Comparison of ENCODE assay signal across 8 cellular contexts in genomic region chr16:85420501-85421337, GRCh38.
DNase-seq lines count a peak whose midpoint lies in the region; ATAC-seq, FAIRE-seq and TF ChIP-seq lines count a peak whose summit lies in the region.

No MANE protein-coding gene starts in this region.

- no peak overlapping the region for H3K4me2 ChIP-seq in GM12878 (ENCODE audit: control insufficient read depth, insufficient read depth)

- no peak overlapping the region for H3K27ac ChIP-seq in GM12878 (ENCODE audit: control insufficient read depth, insufficient read depth)

- no peaks in the 10 kb centered on the region for H3K36me3 ChIP-seq in GM12878 (ENCODE audit: control insufficient read depth in 2 of 2, insufficient read depth in 2 of 2, low read length in 1 of 2)

- TF ChIP-seq CTCF in GM12878 (IDR thresholded peaks at IDR 0.05 in 2 of 3, conservative IDR thresholded peaks at IDR 0.05 in 1 of 3; ENCODE audit: control insufficient read depth in 2 of 3, extremely low read depth in 1 of 3, insufficient read depth in 1 of 3, low read depth in 3 of 3, low read length in 3 of 3): peak; percentile 96 to 100 (median 98)

- no peak overlapping the region for H3K9ac ChIP-seq in GM12878 (ENCODE audit: control insufficient read depth, insufficient read depth, low read length)

- H3K79me2 ChIP-seq in GM12878 (ENCODE audit: control insufficient read depth, insufficient read depth, low read length): no peaks in the 10 kb centered on the region

- no peak overlapping the region for H2AFZ ChIP-seq in GM12878 (ENCODE audit: control insufficient read depth, low read depth, low read length)

- TF ChIP-seq EP300 in GM12878 (IDR thresholded peaks at IDR 0.05; ENCODE audit: borderline replicate concordance in 1 of 2, control insufficient read depth in 1 of 2, low read depth in 2 of 2, low read length in 2 of 2): no peak

- H3K9me3 ChIP-seq in GM12878 (replicated peaks; ENCODE audit: control insufficient read depth, insufficient read depth, low read length): no peaks in the 10 kb centered on the region

- H4K20me1 ChIP-seq in GM12878 (ENCODE audit: control insufficient read depth, insufficient read depth): no peaks in the 10 kb centered on the region

- POLR2A ChIA-PET in GM12878 (lab: Charles Lee): no interaction called here

- RAD21 ChIA-PET in GM12878 (lab: Charles Lee; ENCODE audit: unreplicated experiment): interaction anchor here (1.0 to 2.0 kb wide), 5 partner anchors 132 to 306 kb away, joined by 3 to 6 read pairs (median 5); no protein-coding TSS in a partner anchor

- peak; percentile 89 for ATAC-seq in GM12878

- intact Hi-C loops in GM12878 (cut with micrococcal nuclease; ENCODE audit: unreplicated experiment): loop anchor here (2.0 to 10.0 kb wide), 3 partner anchors 116 to 297 kb away; partner anchors contain the start of gene GSE1

- BruUV-seq in GM12878 (replicated peaks; lab: Mats Ljungman, UMichigan): no TSS peak

- no peaks in the 10 kb centered on the region; a peak in 1 of 4 replicates for H3K27me3 ChIP-seq in GM12878 (replicated peaks in 1 of 2; ENCODE audit: control insufficient read depth in 2 of 2, insufficient read depth in 2 of 2, low read length in 1 of 2)

- DNase-seq in DMS114 treated with DMSO at 0.1 percent for 48 hours (lab: John Stamatoyannopoulos, UW; ENCODE audit: unreplicated experiment) (peak; percentile 19), HPDE6-E6E7 (ENCODE audit: extremely low spot score) (peak; percentile 60), T1000 (lab: John Stamatoyannopoulos, UW) (peak; percentile 8), GM12878 (ENCODE audit: low read depth, low spot score) (no peak), kidney tubule cell (ENCODE audit: low spot score) (peak; percentile 55), DMS153 (lab: John Stamatoyannopoulos, UW) (no peak), mucosa of gallbladder (ENCODE audit: low spot score) (no peak)
- DNase-seq in stimulated activated CD4-positive, alpha-beta T cell treated with anti-CD3 and anti-CD28 coated beads, TNF-alpha, amount 100 ng/mL, for 4 hours (ENCODE audit: low read depth in 3 of 3): peak; percentile 52 to 68 (median 55)

- H3K4me1 ChIP-seq in GM12878 (ENCODE audit: control insufficient read depth, insufficient read depth, low read length): no peaks in the 10 kb centered on the region

- in situ Hi-C loops in GM12878 (cut with MboI): no loop called here

- CTCF ChIA-PET in GM12878 (lab: Yijun Ruan, JAX): interaction anchor here (0.6 to 4.3 kb wide), 30 partner anchors 11 to 326 kb away, joined by 3 to 26 read pairs (median 4); partner anchors contain the start of gene GSE1

- peak; percentile 46; the same call in 1 of the 2 replicates for TF ChIP-seq RAD21 in GM12878 (IDR thresholded peaks at IDR 0.05; ENCODE audit: insufficient read depth, low read depth, low read length)

- H3K4me3 ChIP-seq in GM12878: no peak overlapping the region

- SMC1A ChIA-PET in GM12878 (lab: Charles Lee; ENCODE audit: uncharacterized antibody, unreplicated experiment): interaction anchor here (0.5 to 2.5 kb wide), 3 partner anchors 196 to 298 kb away, joined by 3 to 10 read pairs (median 4); no protein-coding TSS in a partner anchor

- FAIRE-seq in GM12878 (lab: Jason Lieb, UNC): no peak

- 28% methylated on average over 35 of the region's 42 CpGs for WGBS in GM12878 (ENCODE audit: insufficient coverage, insufficient replicate concordance, low lambda C conversion rate, missing lambda C conversion rate)

- TF ChIP-seq POLR2A in GM12878 (IDR thresholded peaks at IDR 0.05; ENCODE audit: low read depth, low read length): no peak

TF ChIP-seq in GM12878, 131 proteins besides CTCF, POLR2A, EP300 and RAD21 (continues in another document):
- TF ChIP-seq NR2C1 (IDR thresholded peaks at IDR 0.05) (no peak), DPF2 (IDR thresholded peaks at IDR 0.05) (0 out of 2 replicates have a peak, but pooled peaks have one; percentile 34), POU2F2 (IDR thresholded peaks at IDR 0.05; ENCODE audit: borderline replicate concordance, low read depth, low read length) (0 out of 3 replicates have a peak, but pooled peaks have one; percentile 40), SMC3 (IDR thresholded peaks at IDR 0.05; ENCODE audit: borderline replicate concordance, low read length) (peak; percentile 80), MYB (IDR thresholded peaks at IDR 0.05; ENCODE audit: borderline replicate concordance, low read depth, low read length) (no peak), ATF2 (IDR thresholded peaks at IDR 0.05; ENCODE audit: low read length) (no peak), NR2F1 (conservative IDR thresholded peaks at IDR 0.05) (0 out of 2 replicates have a peak, but pooled peaks have one; percentile 30), RUNX3 (IDR thresholded peaks at IDR 0.05; ENCODE audit: low read length) (peak; percentile 72), ZNF217 (IDR thresholded peaks at IDR 0.05) (peak; percentile 67; the same call in 1 of the 2 replicates), CEBPB (IDR thresholded peaks at IDR 0.05; ENCODE audit: borderline replicate concordance in 1 of 2, low read depth in 2 of 2, low read length in 2 of 2) (no peak), RB1 (IDR thresholded peaks at IDR 0.05; ENCODE audit: borderline replicate concordance) (peak; percentile 83; the same call in 1 of the 2 replicates), ZNF592 (IDR thresholded peaks at IDR 0.05) (0 out of 2 replicates have a peak, but pooled peaks have one; percentile 65), NFYA (IDR thresholded peaks at IDR 0.05; ENCODE audit: borderline replicate concordance, low read depth, low read length) (no peak), USF2 (IDR thresholded peaks at IDR 0.05; ENCODE audit: borderline replicate concordance, low read depth, low read length) (peak; percentile 53), ZNF24 (IDR thresholded peaks at IDR 0.05) (no peak), ZBED1 (IDR thresholded peaks at IDR 0.05; ENCODE audit: borderline replicate concordance) (no peak), RAD51 (IDR thresholded peaks at IDR 0.05) (peak; percentile 67; the same call in 1 of the 2 replicates), IKZF1 (conservative IDR thresholded peaks at IDR 0.05) (peak; percentile 46; the same call in 1 of the 2 replicates), ZNF207 (IDR thresholded peaks at IDR 0.05; ENCODE audit: borderline replicate concordance) (peak; percentile 85; the same call in 1 of the 2 replicates), BHLHE40 (IDR thresholded peaks at IDR 0.05; ENCODE audit: borderline replicate concordance in 1 of 2, low read depth in 2 of 2, low read length in 1 of 2) (peak; percentile 72 to 82), CREB1 (IDR thresholded peaks at IDR 0.05; ENCODE audit: low read depth) (0 out of 2 replicates have a peak, but pooled peaks have one; percentile 30), ATF3 (IDR thresholded peaks at IDR 0.05; ENCODE audit: borderline replicate concordance, extremely low read depth, low read depth, low read length) (peak; percentile 84; the same call in 1 of the 2 replicates)

Comparison
In these comparisons a context has a peak if more than half of its experiments do, and no peak if none do; other contexts are left out.
1. DNase-seq: peak in DMS114 treated with DMSO at 0.1 percent for 48 hours (single experiment), HPDE6-E6E7 (single experiment), T1000 (single experiment), kidney tubule cell (single experiment) and stimulated activated CD4-positive, alpha-beta T cell treated with anti-CD3 and anti-CD28 coated beads, TNF-alpha, amount 100 ng/mL, for 4 hours (3 of 3); none in GM12878 (single experiment), DMS153 (single experiment) and mucosa of gallbladder (single experiment).